11 cellular contexts compared by ENCODE assay signal in genomic region chr10:17851611-17852010, GRCh38. TPM values are rescaled to one million over a fixed set of nuclear protein-coding genes. Genes with fewer than 3 reads are reported as not detected.
DNase-seq lines count a peak whose midpoint lies in the region; ATAC-seq and TF ChIP-seq lines count a peak whose summit lies in the region.
"Had no signal": no experiment of that assay in that cellular context is flagged by ENCODE, and none has a peak within 500 bp of the region (broad histone marks: within the 10 kb centered on the region; RNA-seq: fewer than 3 reads in every experiment).

No MANE protein-coding gene starts in this region.

- no peaks in the 10 kb centered on the region for H3K9me3 Mint-ChIP-seq in dendritic cell treated with granulocyte-macrophage colony-stimulating factor and Interleukin-4, amounts not matched to agents 40 ng/mL and 50 ng/mL, for 4 days
- H3K9me3 Mint-ChIP-seq in CD8-positive, alpha-beta memory T cell: peaks cover 0 to 3% (median 0%) of the 10 kb centered on the region in 5 donors
- H3K9me3 Mint-ChIP-seq in activated T-helper 2 cell treated with anti-CD3 and anti-CD28 coated beads, Interferon-gamma antibody, Interleukin-2, Interleukin-4, amounts not matched to agents 10 μg/mL and 5 μg/mL and 100 μg/mL, durations not matched to agents 14 hours and 24 hours and 36 hours: no peaks in the 10 kb centered on the region
- H3K9me3 Mint-ChIP-seq: activated naive CD8-positive, alpha-beta T cell treated with anti-CD3 and anti-CD28 coated beads for 36 hours had no signal

- no peaks in the 10 kb centered on the region for H3K9me3 ChIP-seq in psoas muscle
- no peaks in the 10 kb centered on the region for H3K9me3 ChIP-seq in CD8-positive, alpha-beta memory T cell (ENCODE audit: low read length)
- H3K9me3 ChIP-seq: SJCRH30 had no signal

- H3K4me3 ChIP-seq in psoas muscle: no peak overlapping the region
- H3K4me3 ChIP-seq in CD8-positive, alpha-beta memory T cell (ENCODE audit: low read length): no peak overlapping the region
- H3K4me3 ChIP-seq: SJCRH30 had no signal

- no peak for ATAC-seq in psoas muscle
- ATAC-seq in GM21447 (IDR thresholded peaks at IDR 0.05; ENCODE audit: unreplicated experiment): no peak
- ATAC-seq in GM21723 (IDR thresholded peaks at IDR 0.05; ENCODE audit: unreplicated experiment): no peak

- peak; percentile 23 for DNase-seq in GF-D8 (lab: John Stamatoyannopoulos, UW)
- DNase-seq in NCI-H748 (lab: John Stamatoyannopoulos, UW; ENCODE audit: unreplicated experiment): peak; percentile 77
- DNase-seq in psoas muscle: peak; percentile 55 to 70
- no peak for DNase-seq in CD8-positive, alpha-beta memory T cell
- no peak for DNase-seq in activated T-helper 2 cell treated with anti-CD3 and anti-CD28 coated beads, Interferon-gamma antibody, Interleukin-2, Interleukin-4, amounts not matched to agents 10 μg/mL and 5 μg/mL and 100 μg/mL, durations not matched to agents 14 hours and 24 hours and 36 hours (ENCODE audit: low spot score)
- DNase-seq: activated naive CD8-positive, alpha-beta T cell treated with anti-CD3 and anti-CD28 coated beads for 36 hours; effector memory CD4-positive, alpha-beta T cell had no signal

- no peak overlapping the region for H3K27ac ChIP-seq in psoas muscle
- H3K27ac ChIP-seq in CD8-positive, alpha-beta memory T cell (ENCODE audit: low read depth, low read length): no peak overlapping the region
- H3K27ac ChIP-seq: SJCRH30 had no signal

- H3K4me1 Mint-ChIP-seq in dendritic cell treated with granulocyte-macrophage colony-stimulating factor and Interleukin-4, amounts not matched to agents 40 ng/mL and 50 ng/mL, for 4 days (ENCODE audit: low read depth): peaks cover 65% of the 10 kb centered on the region
- peaks cover 0 to 5% (median 0%) of the 10 kb centered on the region in 3 donors for H3K4me1 Mint-ChIP-seq in CD8-positive, alpha-beta memory T cell
- H3K4me1 Mint-ChIP-seq in activated T-helper 2 cell treated with anti-CD3 and anti-CD28 coated beads, Interferon-gamma antibody, Interleukin-2, Interleukin-4, amounts not matched to agents 10 μg/mL and 5 μg/mL and 100 μg/mL, durations not matched to agents 14 hours and 24 hours and 36 hours (ENCODE audit: low read depth): no peaks in the 10 kb centered on the region

- intact Hi-C loops in dendritic cell treated with granulocyte-macrophage colony-stimulating factor and Interleukin-4, amounts not matched to agents 40 ng/mL and 50 ng/mL, for 4 days (cut with micrococcal nuclease): no loop called here
- intact Hi-C loops in psoas muscle (cut with DNase I): no loop called here
- intact Hi-C loops in activated T-helper 2 cell treated with anti-CD3 and anti-CD28 coated beads, Interferon-gamma antibody, Interleukin-2, Interleukin-4, amounts not matched to agents 10 μg/mL and 5 μg/mL and 100 μg/mL, durations not matched to agents 14 hours and 24 hours and 36 hours (cut with micrococcal nuclease): no loop called here

- H3K27me3 ChIP-seq in psoas muscle (ENCODE audit: insufficient read depth in 3 of 3, low read length in 2 of 3): no peaks in the 10 kb centered on the region
- no peaks in the 10 kb centered on the region for H3K27me3 ChIP-seq in CD8-positive, alpha-beta memory T cell (ENCODE audit: insufficient read depth, low read length, poor library complexity, severe bottlenecking)

- H3K27me3 Mint-ChIP-seq in dendritic cell treated with granulocyte-macrophage colony-stimulating factor and Interleukin-4, amounts not matched to agents 40 ng/mL and 50 ng/mL, for 4 days: no peaks in the 10 kb centered on the region
- H3K27me3 Mint-ChIP-seq in CD8-positive, alpha-beta memory T cell: peaks cover 0 to 7% of the 10 kb centered on the region in 2 donors
- peaks cover 10% of the 10 kb centered on the region for H3K27me3 Mint-ChIP-seq in activated T-helper 2 cell treated with anti-CD3 and anti-CD28 coated beads, Interferon-gamma antibody, Interleukin-2, Interleukin-4, amounts not matched to agents 10 μg/mL and 5 μg/mL and 100 μg/mL, durations not matched to agents 14 hours and 24 hours and 36 hours (ENCODE audit: low read depth)

- peaks cover 95% of the 10 kb centered on the region for H3K36me3 Mint-ChIP-seq in dendritic cell treated with granulocyte-macrophage colony-stimulating factor and Interleukin-4, amounts not matched to agents 40 ng/mL and 50 ng/mL, for 4 days (ENCODE audit: low read depth)
- no peaks in the 10 kb centered on the region for H3K36me3 Mint-ChIP-seq in CD8-positive, alpha-beta memory T cell
- H3K36me3 Mint-ChIP-seq in activated T-helper 2 cell treated with anti-CD3 and anti-CD28 coated beads, Interferon-gamma antibody, Interleukin-2, Interleukin-4, amounts not matched to agents 10 μg/mL and 5 μg/mL and 100 μg/mL, durations not matched to agents 14 hours and 24 hours and 36 hours (ENCODE audit: low read depth): no peaks in the 10 kb centered on the region
- H3K36me3 Mint-ChIP-seq: activated naive CD8-positive, alpha-beta T cell treated with anti-CD3 and anti-CD28 coated beads for 36 hours had no signal

- 8 to 18% (median 8%) methylated on average over 4 of the region's 4 CpGs for WGBS in psoas muscle, 3 donors

- TF ChIP-seq CTCF in psoas muscle (IDR thresholded peaks at IDR 0.05): no peak

- POLR2A ChIA-PET in CD8-positive, alpha-beta memory T cell (lab: Charles Lee): interaction anchor here (0.6 kb wide), 1 partner anchor 177 kb away, joined by 3 read pairs; no protein-coding TSS in a partner anchor

- H3K4me3 Mint-ChIP-seq in dendritic cell treated with granulocyte-macrophage colony-stimulating factor and Interleukin-4, amounts not matched to agents 40 ng/mL and 50 ng/mL, for 4 days: no peak overlapping the region
- H3K4me3 Mint-ChIP-seq in CD8-positive, alpha-beta memory T cell: no peak overlapping the region
- no peak overlapping the region for H3K4me3 Mint-ChIP-seq in activated T-helper 2 cell treated with anti-CD3 and anti-CD28 coated beads, Interferon-gamma antibody, Interleukin-2, Interleukin-4, amounts not matched to agents 10 μg/mL and 5 μg/mL and 100 μg/mL, durations not matched to agents 14 hours and 24 hours and 36 hours (ENCODE audit: low read depth)
- H3K4me3 Mint-ChIP-seq: activated naive CD8-positive, alpha-beta T cell treated with anti-CD3 and anti-CD28 coated beads for 36 hours had no signal

- H3K4me1 ChIP-seq in psoas muscle: no peaks in the 10 kb centered on the region
- H3K4me1 ChIP-seq in CD8-positive, alpha-beta memory T cell (ENCODE audit: insufficient read depth, low read length): no peaks in the 10 kb centered on the region
- H3K4me1 ChIP-seq: SJCRH30 had no signal

- peak overlapping the region; percentile 82 for H3K27ac Mint-ChIP-seq in dendritic cell treated with granulocyte-macrophage colony-stimulating factor and Interleukin-4, amounts not matched to agents 40 ng/mL and 50 ng/mL, for 4 days
- H3K27ac Mint-ChIP-seq in CD8-positive, alpha-beta memory T cell: no peak overlapping the region
- H3K27ac Mint-ChIP-seq in activated T-helper 2 cell treated with anti-CD3 and anti-CD28 coated beads, Interferon-gamma antibody, Interleukin-2, Interleukin-4, amounts not matched to agents 10 μg/mL and 5 μg/mL and 100 μg/mL, durations not matched to agents 14 hours and 24 hours and 36 hours: no peak overlapping the region
- H3K27ac Mint-ChIP-seq: activated naive CD8-positive, alpha-beta T cell treated with anti-CD3 and anti-CD28 coated beads for 36 hours had no signal

- CTCF ChIA-PET in CD8-positive, alpha-beta memory T cell (lab: Charles Lee): no interaction called here

- no peaks in the 10 kb centered on the region for H3K36me3 ChIP-seq in psoas muscle (ENCODE audit: insufficient read depth in 1 of 2, low read depth in 1 of 2)
- H3K36me3 ChIP-seq in CD8-positive, alpha-beta memory T cell (ENCODE audit: insufficient read depth, low read length): no peaks in the 10 kb centered on the region
- H3K36me3 ChIP-seq: SJCRH30 had no signal

RNA-seq across cellular contexts. Expression of gene MRC1, which starts 42.5 kb away (rescaled TPM):
- 10 to 100 TPM in 3 of 4 donors, 1 to 10 TPM in 1; 9.3 to 16.4 (median 13.3) TPM for total RNA-seq in psoas muscle
- 1 to 10 TPM; 1.6 to 3.1 (median 2.0) TPM for polyA plus RNA-seq in psoas muscle
- total RNA-seq in CD8-positive, alpha-beta memory T cell: 1 to 10 TPM; 1.4 TPM
- not detected for polyA plus RNA-seq in CD8-positive, alpha-beta memory T cell
- not detected in 2 replicates for total RNA-seq in activated T-helper 2 cell treated with anti-CD3 and anti-CD28 coated beads, Interferon-gamma antibody, Interleukin-2, Interleukin-4, amounts not matched to agents 10 μg/mL and 5 μg/mL and 100 μg/mL, durations not matched to agents 14 hours and 24 hours and 36 hours
- total RNA-seq: SJCRH30 had no signal

Comparison
In these comparisons a context has a peak if more than half of its experiments do, and no peak if none do; other contexts are left out.
1. DNase-seq: peak in GF-D8 (single experiment), NCI-H748 (single experiment) and psoas muscle (2 of 2); none in CD8-positive, alpha-beta memory T cell (0 of 5) and activated T-helper 2 cell treated with anti-CD3 and anti-CD28 coated beads, Interferon-gamma antibody, Interleukin-2, Interleukin-4, amounts not matched to agents 10 μg/mL and 5 μg/mL and 100 μg/mL, durations not matched to agents 14 hours and 24 hours and 36 hours (single experiment).
2. RNA of gene MRC1, which starts 42.5 kb away (total RNA-seq): 9.3 to 16.4 TPM in psoas muscle; 1.4 TPM in CD8-positive, alpha-beta memory T cell and not detected in activated T-helper 2 cell treated with anti-CD3 and anti-CD28 coated beads, Interferon-gamma antibody, Interleukin-2, Interleukin-4, amounts not matched to agents 10 μg/mL and 5 μg/mL and 100 μg/mL, durations not matched to agents 14 hours and 24 hours and 36 hours; every median in the first group is over 4 times any median in the second.